Comparison of ENCODE assay signal across 8 cellular contexts in genomic region chr6:25788305-25788922, GRCh38. TPM values are rescaled to one million over a fixed set of nuclear protein-coding genes. Genes with fewer than 3 reads are reported as not detected.
DNase-seq lines count a peak whose midpoint lies in the region; ATAC-seq and TF ChIP-seq lines count a peak whose summit lies in the region.

No MANE protein-coding gene starts in this region.

- no peak overlapping the region for H3K4me3 ChIP-seq in GM12875 (ENCODE audit: low read depth, low read length)

- peak; percentile 51; the same call in 1 of the 2 replicates for TF ChIP-seq CTCF in GM12875 (IDR thresholded peaks at IDR 0.05; ENCODE audit: borderline replicate concordance, insufficient read depth, low read depth, low read length)

- DNase-seq in AG20443 (ENCODE audit: low spot score) (peak; percentile 65), NOMO-1 treated with DMSO at 0.1 percent for 48 hours (lab: John Stamatoyannopoulos, UW; ENCODE audit: unreplicated experiment) (peak; percentile 19), activated T-helper 1 cell treated with Interleukin-2 at 50 U/mL for 16 hours (ENCODE audit: low read depth) (peak; percentile 2), left ventricle myocardium superior (peak; percentile 18)
- peak; percentile 34 for DNase-seq in stimulated activated CD4-positive, alpha-beta T cell treated with anti-CD3 and anti-CD28 coated beads, Interleukin-1b, Interleukin-23, amount 100 ng/mL, for 48 hours

- ATAC-seq in left ventricle myocardium superior (peak; percentile 44), GM19455 (IDR thresholded peaks at IDR 0.05; ENCODE audit: unreplicated experiment) (no peak), HG03521 (IDR thresholded peaks at IDR 0.05; ENCODE audit: unreplicated experiment) (no peak)

- intact Hi-C loops in left ventricle myocardium superior (cut with micrococcal nuclease): no loop called here

RNA-seq across cellular contexts. Expression of gene SLC17A4, which starts 33.9 kb away (rescaled TPM):
- total RNA-seq in left ventricle myocardium superior: not detected

RNA-seq across cellular contexts. Expression of gene SLC17A1, which starts 43.4 kb away (rescaled TPM):
- not detected for total RNA-seq in left ventricle myocardium superior

Comparison
In these comparisons a context has a peak if more than half of its experiments do, and no peak if none do; other contexts are left out.
1. DNase-seq: peak in every context shown above with its lines; median percentile 65 in AG20443; 34 in stimulated activated CD4-positive, alpha-beta T cell treated with anti-CD3 and anti-CD28 coated beads, Interleukin-1b, Interleukin-23, amount 100 ng/mL, for 48 hours; 19 in NOMO-1 treated with DMSO at 0.1 percent for 48 hours; 18 in left ventricle myocardium superior; 2 in activated T-helper 1 cell treated with Interleukin-2 at 50 U/mL for 16 hours.